12 cellular contexts compared by ENCODE assay signal in the genomic region with DNA sequence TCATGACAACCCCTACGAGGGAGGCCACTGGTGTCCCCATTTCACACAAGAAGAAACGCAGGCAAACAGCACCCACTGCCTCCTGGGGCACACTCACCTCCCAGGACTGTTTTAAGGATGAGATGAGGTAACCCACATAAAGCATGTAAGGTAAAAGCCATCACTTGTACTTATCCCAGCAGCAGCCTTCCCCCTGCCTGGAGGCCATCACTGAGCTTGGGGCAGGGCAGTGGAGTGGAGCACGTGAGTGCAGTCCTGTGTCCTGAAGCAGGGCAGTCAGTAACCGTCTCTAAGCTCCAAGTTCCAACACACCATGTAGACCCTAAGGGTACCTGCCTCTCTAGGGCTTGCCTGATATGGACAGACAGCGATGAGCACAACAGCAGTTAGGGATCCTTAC. TPM values are rescaled to one million over a fixed set of nuclear protein-coding genes. Genes with fewer than 3 reads are reported as not detected.
DNase-seq lines count a peak whose midpoint lies in the region; ATAC-seq and TF ChIP-seq lines count a peak whose summit lies in the region.
"Had no signal": no experiment of that assay in that cellular context is flagged by ENCODE, and none has a peak within 500 bp of the region (broad histone marks: within the 10 kb centered on the region; RNA-seq: fewer than 3 reads in every experiment).

No MANE protein-coding gene starts in this region.

- no peaks in the 10 kb centered on the region for H4K20me1 ChIP-seq in fibroblast of lung (ENCODE audit: control insufficient read depth, extremely low read depth, insufficient read depth, low read length)

- H3K9ac ChIP-seq in SK-N-MC (ENCODE audit: insufficient read length) (no peak overlapping the region), fibroblast of lung (ENCODE audit: insufficient read depth, low read length) (no peak overlapping the region)

- no peaks in the 10 kb centered on the region for H3K4me1 ChIP-seq in fibroblast of lung (ENCODE audit: control insufficient read depth, extremely low read depth, insufficient read depth, low read length)
- H3K4me1 ChIP-seq: BE2C had no signal

- H3K27ac ChIP-seq in SK-N-MC (no peak overlapping the region), fibroblast of lung (ENCODE audit: insufficient read depth, low read length) (no peak overlapping the region)

- H3K27ac Mint-ChIP-seq in activated naive CD4-positive, alpha-beta T cell treated with anti-CD3 and anti-CD28 coated beads, Interleukin-2, amount 10 ng/mL, durations not matched to agents 7 days and 5 days = peak overlapping the region; percentile 60
- H3K27ac Mint-ChIP-seq in activated naive CD4-positive, alpha-beta T cell treated with anti-CD3 and anti-CD28 coated beads, Interleukin-2, amount 50 U/mL, for 72 hours = peak overlapping the region in 1 of 2 donors; percentile 82
- no peak overlapping the region for H3K27ac Mint-ChIP-seq in stimulated activated naive B cell treated with anti-CD40 and anti-IgM and Interleukin-4, amounts not matched to agents 10 μg/mL and 1 μg/mL and 100 μg/mL, for 72 hours

- peaks cover 34% of the 10 kb centered on the region for H3K79me2 ChIP-seq in fibroblast of lung (ENCODE audit: control insufficient read depth, insufficient read depth, low read length)

- peaks cover 33% of the 10 kb centered on the region for H3K36me3 Mint-ChIP-seq in activated naive CD4-positive, alpha-beta T cell treated with anti-CD3 and anti-CD28 coated beads, Interleukin-2, amount 10 ng/mL, durations not matched to agents 7 days and 5 days
- H3K36me3 Mint-ChIP-seq in activated naive CD4-positive, alpha-beta T cell treated with anti-CD3 and anti-CD28 coated beads, Interleukin-2, amount 50 U/mL, for 72 hours = peaks cover 11 to 18% of the 10 kb centered on the region in 2 donors
- H3K36me3 Mint-ChIP-seq in stimulated activated naive B cell treated with anti-CD40 and anti-IgM and Interleukin-4, amounts not matched to agents 10 μg/mL and 1 μg/mL and 100 μg/mL, for 72 hours = peaks cover 3 to 5% of the 10 kb centered on the region in 2 donors

- no peaks in the 10 kb centered on the region for H3K9me3 Mint-ChIP-seq in activated naive CD4-positive, alpha-beta T cell treated with anti-CD3 and anti-CD28 coated beads, Interleukin-2, amount 10 ng/mL, durations not matched to agents 7 days and 5 days
- H3K9me3 Mint-ChIP-seq in activated naive CD4-positive, alpha-beta T cell treated with anti-CD3 and anti-CD28 coated beads, Interleukin-2, amount 50 U/mL, for 72 hours = no peaks in the 10 kb centered on the region
- H3K9me3 Mint-ChIP-seq in stimulated activated naive B cell treated with anti-CD40 and anti-IgM and Interleukin-4, amounts not matched to agents 10 μg/mL and 1 μg/mL and 100 μg/mL, for 72 hours = no peaks in the 10 kb centered on the region

- DNase-seq in activated naive CD4-positive, alpha-beta T cell treated with anti-CD3 and anti-CD28 coated beads, Interleukin-2, amount 10 ng/mL, durations not matched to agents 7 days and 5 days = no peak
- no peak for DNase-seq in activated naive CD4-positive, alpha-beta T cell treated with anti-CD3 and anti-CD28 coated beads, Interleukin-2, amount 50 U/mL, for 72 hours (ENCODE audit: low spot score in 2 of 2)
- DNase-seq in SK-N-MC (ENCODE audit: low read depth, low spot score) (no peak), fibroblast of lung (ENCODE audit: low read depth in 2 of 2) (no peak), mesenteric fat pad (ENCODE audit: low spot score) (no peak)
- no peak for DNase-seq in stimulated activated naive B cell treated with anti-CD40 and anti-IgM and Interleukin-4, amounts not matched to agents 10 μg/mL and 1 μg/mL and 100 μg/mL, for 72 hours
- no peak for DNase-seq in stimulated activated naive CD4-positive, alpha-beta T cell (lab: John Stamatoyannopoulos, UW)
- DNase-seq: activated gamma-delta T cell treated with Interleukin-2 at 50 U/mL for 16 hours, BE2C, NCI-H187 treated with DMSO at 0.1 percent for 48 hours, spleen had no signal

- H3K4me2 ChIP-seq in fibroblast of lung (ENCODE audit: extremely low read depth, insufficient read depth, low read length) = peak overlapping the region; percentile 15

- TF ChIP-seq CTCF in fibroblast of lung (conservative IDR thresholded peaks at IDR 0.05 in 1 of 2, IDR thresholded peaks at IDR 0.05 in 1 of 2; ENCODE audit: low read depth in 1 of 2, low read length in 2 of 2) = no peak

- no peak overlapping the region for H2AFZ ChIP-seq in fibroblast of lung (ENCODE audit: low read length)

- CTCF ChIA-PET in activated naive CD4-positive, alpha-beta T cell treated with anti-CD3 and anti-CD28 coated beads, Interleukin-2, amount 10 ng/mL, durations not matched to agents 7 days and 5 days (lab: Charles Lee) = interaction anchor here (0.6 kb wide), 2 partner anchors 130 to 237 kb away, joined by 3 read pairs; no protein-coding TSS in a partner anchor

- H3K27me3 Mint-ChIP-seq in activated naive CD4-positive, alpha-beta T cell treated with anti-CD3 and anti-CD28 coated beads, Interleukin-2, amount 10 ng/mL, durations not matched to agents 7 days and 5 days = no peaks in the 10 kb centered on the region
- H3K27me3 Mint-ChIP-seq in stimulated activated naive B cell treated with anti-CD40 and anti-IgM and Interleukin-4, amounts not matched to agents 10 μg/mL and 1 μg/mL and 100 μg/mL, for 72 hours = no peaks in the 10 kb centered on the region

- H3K27me3 ChIP-seq in fibroblast of lung (ENCODE audit: control insufficient read depth, insufficient read depth, low read length) = no peaks in the 10 kb centered on the region
- H3K27me3 ChIP-seq: spleen had no signal

- H3K36me3 ChIP-seq in SK-N-MC (ENCODE audit: insufficient read depth, low read length) (peaks cover 42% of the 10 kb centered on the region), fibroblast of lung (ENCODE audit: control insufficient read depth, insufficient read depth, low read length) (no peaks in the 10 kb centered on the region)

- ATAC-seq in activated naive CD4-positive, alpha-beta T cell treated with anti-CD3 and anti-CD28 coated beads, Interleukin-2, amount 50 U/mL, for 72 hours = no peak
- no peak for ATAC-seq in stimulated activated naive B cell treated with anti-CD40 and anti-IgM and Interleukin-4, amounts not matched to agents 10 μg/mL and 1 μg/mL and 100 μg/mL, for 72 hours (replicated peaks)
- no peak for ATAC-seq in HG03457 (IDR thresholded peaks at IDR 0.05; ENCODE audit: unreplicated experiment)

- H3K4me3 ChIP-seq in SK-N-MC = peak overlapping the region; percentile 88
- H3K4me3 ChIP-seq in fibroblast of lung (replicated peaks in 1 of 4; ENCODE audit: control extremely low read depth in 1 of 4, insufficient read depth in 1 of 4, low read depth in 3 of 4, low read length in 4 of 4) = no peak overlapping the region

- H3K4me1 Mint-ChIP-seq in activated naive CD4-positive, alpha-beta T cell treated with anti-CD3 and anti-CD28 coated beads, Interleukin-2, amount 10 ng/mL, durations not matched to agents 7 days and 5 days = peaks cover 30% of the 10 kb centered on the region
- H3K4me1 Mint-ChIP-seq in stimulated activated naive B cell treated with anti-CD40 and anti-IgM and Interleukin-4, amounts not matched to agents 10 μg/mL and 1 μg/mL and 100 μg/mL, for 72 hours = peaks cover 14 to 30% of the 10 kb centered on the region in 2 donors

- 0 out of 2 replicates have a peak, but pooled peaks cover 4% of the 10 kb centered on the region for H3K9me3 ChIP-seq in SK-N-MC (ENCODE audit: low read depth, low read length)
- H3K9me3 ChIP-seq in fibroblast of lung (ENCODE audit: control insufficient read depth, insufficient read depth, low read depth, low read length) = no peaks in the 10 kb centered on the region
- H3K9me3 ChIP-seq: BE2C, spleen had no signal

- peak overlapping the region; percentile 85 for H3K4me3 Mint-ChIP-seq in activated naive CD4-positive, alpha-beta T cell treated with anti-CD3 and anti-CD28 coated beads, Interleukin-2, amount 10 ng/mL, durations not matched to agents 7 days and 5 days
- H3K4me3 Mint-ChIP-seq in stimulated activated naive B cell treated with anti-CD40 and anti-IgM and Interleukin-4, amounts not matched to agents 10 μg/mL and 1 μg/mL and 100 μg/mL, for 72 hours = peak overlapping the region; percentile 60 to 90

RNA-seq across cellular contexts. Expression of gene POLE, which starts 1.7 kb away (rescaled TPM):
- total RNA-seq in activated naive CD4-positive, alpha-beta T cell treated with anti-CD3 and anti-CD28 coated beads, Interleukin-2, amount 50 U/mL, for 72 hours = 100 to 1,000 TPM; 164 to 177 TPM
- total RNA-seq in fibroblast of lung (9.0 and 9.6 TPM in 2 replicates), mesenteric fat pad (23.9 TPM)
- polyA plus RNA-seq in fibroblast of lung = 6.2 and 13.4 TPM in 2 replicates
- 6.7 and 17.3 TPM in 2 replicates for polyA plus RNA-seq in fibroblast of lung (2012)
- 55.5 and 96.7 TPM in 2 replicates for polyA minus RNA-seq in fibroblast of lung (ENCODE audit: low replicate concordance)

RNA-seq across cellular contexts. Expression of gene PXMP2, which starts 2.0 kb away (rescaled TPM):
- 10 to 100 TPM in 1 of 2 donors, 1 to 10 TPM in 1; 4.5 to 11.6 TPM for total RNA-seq in activated naive CD4-positive, alpha-beta T cell treated with anti-CD3 and anti-CD28 coated beads, Interleukin-2, amount 50 U/mL, for 72 hours
- total RNA-seq in fibroblast of lung (10.6 and 11.3 TPM in 2 replicates), mesenteric fat pad (11.7 TPM)
- polyA plus RNA-seq in fibroblast of lung = 14.5 and 15.4 TPM in 2 replicates
- polyA plus RNA-seq in fibroblast of lung (2012) = 21.2 and 26.1 TPM in 2 replicates
- polyA minus RNA-seq in fibroblast of lung (ENCODE audit: low replicate concordance) = 10.0 and 41.0 TPM in 2 replicates

RNA-seq across cellular contexts. Expression of gene PGAM5, which starts 25.2 kb away (rescaled TPM):
- 10 to 100 TPM; 60.0 to 65.9 TPM for total RNA-seq in activated naive CD4-positive, alpha-beta T cell treated with anti-CD3 and anti-CD28 coated beads, Interleukin-2, amount 50 U/mL, for 72 hours
- total RNA-seq in fibroblast of lung (27.1 and 27.7 TPM in 2 replicates), mesenteric fat pad (33.4 TPM)
- polyA plus RNA-seq in fibroblast of lung = 9.8 and 20.2 TPM in 2 replicates
- polyA plus RNA-seq in fibroblast of lung (2012) = 15.6 and 30.3 TPM in 2 replicates
- polyA minus RNA-seq in fibroblast of lung (ENCODE audit: low replicate concordance) = 28.4 and 75.8 TPM in 2 replicates
